ENCODE assay signal across 26 cellular contexts in the genomic region with DNA sequence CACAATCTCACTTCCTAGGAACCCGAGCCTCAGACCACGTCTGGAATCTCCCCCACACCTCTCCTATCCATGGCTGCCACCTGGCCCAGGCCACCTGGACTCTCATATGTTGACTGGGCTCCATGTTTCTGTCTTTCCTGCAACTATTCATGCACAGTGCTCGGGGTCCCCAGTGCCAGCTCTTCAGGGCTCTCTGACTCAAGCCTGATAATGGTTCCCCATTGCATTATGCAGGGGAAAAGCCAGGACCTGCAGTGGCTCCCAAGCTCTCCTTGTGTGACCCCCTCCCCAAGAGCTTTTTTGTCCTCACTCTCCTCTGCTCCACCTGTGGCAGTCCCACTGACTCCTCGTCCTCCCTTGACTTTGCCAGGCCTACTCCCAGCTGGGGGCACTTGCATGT.
A peak's percentile ranks its signal among the peaks of the same experiment; 100 is the strongest.
DNase-seq lines count a peak whose midpoint lies in the region; ATAC-seq and TF ChIP-seq lines count a peak whose summit lies in the region.
"Had no signal": no experiment of that assay in that cellular context is flagged by ENCODE, and none has a peak within 500 bp of the region (broad histone marks: within the 10 kb centered on the region; RNA-seq: fewer than 3 reads in every experiment).

No MANE protein-coding gene starts in this region.

- H3K27ac Mint-ChIP-seq in stimulated activated effector memory CD8-positive, alpha-beta T cell treated with anti-CD3 and anti-CD28 coated beads, Interleukin-12 subunit alpha, Interleukin-12 subunit beta, amount 100 ng/mL, for 72 hours, result no peak overlapping the region
- H3K27ac Mint-ChIP-seq: CD4-positive, CD25-positive, alpha-beta regulatory T cell had no signal

- intact Hi-C loops in cardiac septum (cut with DNase I), result no loop called here

- H3K4me3 ChIP-seq in right atrium auricular region (no peak overlapping the region), lung (no peak overlapping the region), BE2C (ENCODE audit: low read depth, low read length) (no peak overlapping the region)
- H3K4me3 ChIP-seq: BLaER1 had no signal

- 46 to 67% methylated on average over 4 of the region's 4 CpGs for WGBS in lung, 2 donors

- peaks cover 7% of the 10 kb centered on the region for H3K4me1 Mint-ChIP-seq in stimulated activated effector memory CD8-positive, alpha-beta T cell treated with anti-CD3 and anti-CD28 coated beads, Interleukin-12 subunit alpha, Interleukin-12 subunit beta, amount 100 ng/mL, for 72 hours
- H3K4me1 Mint-ChIP-seq: CD4-positive, CD25-positive, alpha-beta regulatory T cell; IgD-negative memory B cell had no signal

- ATAC-seq in lung (ENCODE audit: insufficient read depth, low FRiP score), result no peak
- peak; percentile 32 for ATAC-seq in stimulated activated effector memory CD8-positive, alpha-beta T cell treated with anti-CD3 and anti-CD28 coated beads, Interleukin-12 subunit alpha, Interleukin-12 subunit beta, amount 100 ng/mL, for 72 hours

- no peaks in the 10 kb centered on the region for H3K36me3 ChIP-seq in right atrium auricular region
- H3K36me3 ChIP-seq in lung (ENCODE audit: control insufficient read depth in 2 of 2, insufficient read depth in 2 of 2, low read length in 2 of 2), result no peaks in the 10 kb centered on the region
- no peaks in the 10 kb centered on the region for H3K36me3 ChIP-seq in BE2C
- H3K36me3 ChIP-seq: BLaER1 had no signal

- H3K27ac ChIP-seq in right atrium auricular region, result no peak overlapping the region
- no peak overlapping the region for H3K27ac ChIP-seq in lung (ENCODE audit: low read depth in 1 of 2, low read length in 1 of 2)
- H3K27ac ChIP-seq: BLaER1, HL-60, KMS-11 had no signal

- peaks cover 0 to 8% of the 10 kb centered on the region in 2 donors for H3K9me3 ChIP-seq in right atrium auricular region
- peaks cover 0 to 3% of the 10 kb centered on the region in 2 donors for H3K9me3 ChIP-seq in lung (ENCODE audit: control insufficient read depth in 2 of 2, insufficient read depth in 1 of 2, low read length in 1 of 2)
- no peaks in the 10 kb centered on the region for H3K9me3 ChIP-seq in BE2C

- peaks cover 6% of the 10 kb centered on the region for H3K9me3 Mint-ChIP-seq in stimulated activated effector memory CD8-positive, alpha-beta T cell treated with anti-CD3 and anti-CD28 coated beads, Interleukin-12 subunit alpha, Interleukin-12 subunit beta, amount 100 ng/mL, for 72 hours

- H3K4me1 ChIP-seq in right atrium auricular region (no peaks in the 10 kb centered on the region), lung (ENCODE audit: control insufficient read depth in 2 of 2, insufficient read depth in 2 of 2, low read length in 2 of 2) (no peaks in the 10 kb centered on the region), BE2C (no peaks in the 10 kb centered on the region)

- H3K36me3 Mint-ChIP-seq in stimulated activated effector memory CD8-positive, alpha-beta T cell treated with anti-CD3 and anti-CD28 coated beads, Interleukin-12 subunit alpha, Interleukin-12 subunit beta, amount 100 ng/mL, for 72 hours, result no peaks in the 10 kb centered on the region
- H3K36me3 Mint-ChIP-seq: CD4-positive, CD25-positive, alpha-beta regulatory T cell; IgD-negative memory B cell had no signal

- in situ Hi-C loops in GM13976 (cut with MboI; ENCODE audit: low sequenced_read_pairs, unreplicated experiment), result no loop called here

- H3K27me3 ChIP-seq in right atrium auricular region, result no peaks in the 10 kb centered on the region
- H3K27me3 ChIP-seq in lung (ENCODE audit: control insufficient read depth, insufficient read depth), result no peaks in the 10 kb centered on the region
- H3K27me3 ChIP-seq in BE2C, result no peaks in the 10 kb centered on the region
- H3K27me3 ChIP-seq: BLaER1 had no signal

- TF ChIP-seq CTCF in right atrium auricular region (IDR thresholded peaks at IDR 0.05) (no peak), lung (IDR thresholded peaks at IDR 0.05; ENCODE audit: control extremely low read depth, extremely low read depth) (no peak), BE2C (IDR thresholded peaks at IDR 0.05; ENCODE audit: low read depth, low read length) (no peak), GM13976 (IDR thresholded peaks at IDR 0.05; ENCODE audit: borderline replicate concordance, control extremely low read depth, extremely low read depth, insufficient read depth, missing control alignments) (no peak)

- DNase-seq in right atrium auricular region (ENCODE audit: low spot score) (peak; percentile 5), cardiac septum (ENCODE audit: low spot score) (no peak), lung (ENCODE audit: low spot score) (peak; percentile 20), BE2C (no peak), GM13976 (ENCODE audit: low spot score) (no peak), AML-193 (lab: John Stamatoyannopoulos, UW) (no peak)
- DNase-seq in stimulated activated effector memory CD8-positive, alpha-beta T cell treated with anti-CD3 and anti-CD28 coated beads, Interleukin-12 subunit alpha, Interleukin-12 subunit beta, amount 100 ng/mL, for 72 hours (ENCODE audit: low spot score in 2 of 2), result peak in 1 of 2 donors; percentile 18
- DNase-seq: 8988T; ACHN; CD4-positive, CD25-positive, alpha-beta regulatory T cell; DMS153; DND-41; MM.1S; NCI-H1048; NCI-H1417 treated with DMSO at 0.1 percent for 48 hours; NCI-H1694 treated with DMSO at 0.1 percent for 48 hours; NCI-H2081; NCI-H2227 treated with DMSO at 0.1 percent for 48 hours; NCI-H510A; NCI-H69; Right ventricle myocardium superior; RPMI8226 had no signal

- H3K4me3 Mint-ChIP-seq in stimulated activated effector memory CD8-positive, alpha-beta T cell treated with anti-CD3 and anti-CD28 coated beads, Interleukin-12 subunit alpha, Interleukin-12 subunit beta, amount 100 ng/mL, for 72 hours, result no peak overlapping the region
- H3K4me3 Mint-ChIP-seq: CD4-positive, CD25-positive, alpha-beta regulatory T cell; IgD-negative memory B cell had no signal

Comparison
In these comparisons a context has a peak if more than half of its experiments do, and no peak if none do; other contexts are left out.
1. DNase-seq: peak in right atrium auricular region (single experiment) and lung (single experiment); none in cardiac septum (single experiment), BE2C (single experiment), GM13976 (single experiment) and AML-193 (0 of 2).